ENCODE assay signal across 6 cellular contexts in genomic region chr19:48363500-48363809, GRCh38. TPM values are rescaled to one million over a fixed set of nuclear protein-coding genes. Genes with fewer than 3 reads are reported as not detected.
DNase-seq lines count a peak whose midpoint lies in the region; ATAC-seq and TF ChIP-seq lines count a peak whose summit lies in the region.

No MANE protein-coding gene starts in this region.

- peak overlapping the region; percentile 60 for H3K4me3 ChIP-seq in LNCaP clone FGC (ENCODE audit: low read depth, low read length)
- peak overlapping the region; percentile 63 to 74 (median 64) for H3K4me3 ChIP-seq in esophagus muscularis mucosa

- H3K36me3 ChIP-seq in esophagus muscularis mucosa: peaks cover 0 to 14% (median 9%) of the 10 kb centered on the region in 4 donors

- H3K4me1 ChIP-seq in esophagus muscularis mucosa: peaks cover 4 to 20% (median 16%) of the 10 kb centered on the region in 4 donors

- intact Hi-C loops in esophagus muscularis mucosa (cut with DNase I): no loop called here

- peak overlapping the region; percentile 92 to 97 (median 94) for H3K27ac ChIP-seq in esophagus muscularis mucosa (replicated peaks in 1 of 4)

- DNase-seq in LNCaP clone FGC (ENCODE audit: low read depth) (no peak), esophagus muscularis mucosa (ENCODE audit: extremely low spot score) (no peak), DMS153 (lab: John Stamatoyannopoulos, UW) (no peak)
- peak; percentile 4 for DNase-seq in stimulated activated CD8-positive, alpha-beta memory T cell treated with anti-CD3 and anti-CD28 coated beads, Interleukin-7, amount 100 ng/mL, for 24 hours (ENCODE audit: low read depth)
- no peak for DNase-seq in activated CD4-positive, alpha-beta T cell treated with anti-CD3 and anti-CD28 coated beads for 4 hours

- WGBS in esophagus muscularis mucosa: 0% methylated on average over 5 of the region's 10 CpGs

- no peak for TF ChIP-seq EP300 in esophagus muscularis mucosa (IDR thresholded peaks at IDR 0.05)

- peak; percentile 19 for ATAC-seq in GM21447 (IDR thresholded peaks at IDR 0.05; ENCODE audit: unreplicated experiment)

- TF ChIP-seq CTCF in LNCaP clone FGC (IDR thresholded peaks at IDR 0.05; ENCODE audit: control insufficient read depth, extremely low read depth, insufficient read depth): no peak
- TF ChIP-seq CTCF in esophagus muscularis mucosa (IDR thresholded peaks at IDR 0.05): no peak

- no peaks in the 10 kb centered on the region for H3K9me3 ChIP-seq in esophagus muscularis mucosa

- no peak for TF ChIP-seq POLR2A in esophagus muscularis mucosa (IDR thresholded peaks at IDR 0.05; ENCODE audit: low read depth)

- H3K27me3 ChIP-seq in esophagus muscularis mucosa: no peaks in the 10 kb centered on the region

RNA-seq across cellular contexts. Expression of gene TMEM143, which starts 0.3 kb away (rescaled TPM):
- 1 to 10 TPM; 4.8 to 8.3 (median 7.1) TPM for total RNA-seq in esophagus muscularis mucosa

RNA-seq across cellular contexts. Expression of gene SYNGR4, which starts 0.7 kb away (rescaled TPM):
- total RNA-seq in esophagus muscularis mucosa: not detected

RNA-seq across cellular contexts. Expression of gene KDELR1, which starts 27.9 kb away (rescaled TPM):
- 100 to 1,000 TPM in 1 of 4 donors, 10 to 100 TPM in 3; 55.2 to 105 (median 77.6) TPM for total RNA-seq in esophagus muscularis mucosa

RNA-seq across cellular contexts. Expression of gene GRIN2D, which starts 30.0 kb away (rescaled TPM):
- total RNA-seq in esophagus muscularis mucosa: under 1 TPM; 0.19 to 0.42 (median 0.37) TPM

RNA-seq across cellular contexts. Expression of gene EMP3, which starts 38.1 kb away (rescaled TPM):
- 100 to 1,000 TPM in 1 of 4 donors, 10 to 100 TPM in 3; 54.8 to 115 (median 59.6) TPM for total RNA-seq in esophagus muscularis mucosa
